Comparison of ENCODE assay signal across 8 cellular contexts in genomic region chr10:59808896-59809643, GRCh38. TPM values are rescaled to one million over a fixed set of nuclear protein-coding genes. Genes with fewer than 3 reads are reported as not detected.
DNase-seq lines count a peak whose midpoint lies in the region; ATAC-seq, FAIRE-seq and TF ChIP-seq lines count a peak whose summit lies in the region.

No MANE protein-coding gene starts in this region.

- no peaks in the 10 kb centered on the region for H3K9me2 ChIP-seq in MM.1S (replicated peaks; ENCODE audit: insufficient read depth, low read length)

- CTCF ChIA-PET in GM12878 (lab: Yijun Ruan, JAX): interaction anchor here (0.6 to 2.4 kb wide), 18 partner anchors 7 to 857 kb away, joined by 3 to 9 read pairs (median 4); partner anchors contain the start of gene CCDC6

- in situ Hi-C loops in GM12878 (cut with MboI): loop anchor here (5.0 kb wide), 1 partner anchor 182 kb away; no protein-coding TSS in a partner anchor

- TF ChIP-seq POLR2A in GM12878 (IDR thresholded peaks at IDR 0.05; ENCODE audit: low read depth, low read length): no peak

- H4K20me1 ChIP-seq in MM.1S (ENCODE audit: insufficient read depth, low read length) (no peaks in the 10 kb centered on the region), GM12878 (ENCODE audit: control insufficient read depth, insufficient read depth) (no peaks in the 10 kb centered on the region), keratinocyte (ENCODE audit: control insufficient read depth, extremely low read depth, insufficient read depth, low read length) (no peaks in the 10 kb centered on the region)

- H3K9me3 Mint-ChIP-seq in HFFc6: no peaks in the 10 kb centered on the region
- H3K9me3 Mint-ChIP-seq in T-helper 2 cell treated with Interferon-gamma antibody and Interleukin-4, amounts not matched to agents 5 μg/mL and 100 μg/mL, for 36 hours: no peaks in the 10 kb centered on the region

- no peaks in the 10 kb centered on the region for H3F3A ChIP-seq in MM.1S (ENCODE audit: insufficient read depth, low read length)

- ATAC-seq in GM12878: peak; percentile 96

- WGBS in GM12878 (ENCODE audit: insufficient coverage, insufficient replicate concordance, low lambda C conversion rate, missing lambda C conversion rate): 73% methylated on average over 5 of the region's 5 CpGs

- no peaks in the 10 kb centered on the region for H3K27me3 ChIP-seq in MM.1S (replicated peaks; ENCODE audit: insufficient read depth, low read length)
- no peaks in the 10 kb centered on the region for H3K27me3 ChIP-seq in GM12878 (replicated peaks in 1 of 2; ENCODE audit: control insufficient read depth in 2 of 2, insufficient read depth in 2 of 2, low read length in 1 of 2)
- no peaks in the 10 kb centered on the region for H3K27me3 ChIP-seq in keratinocyte (ENCODE audit: control insufficient read depth, extremely low read depth, insufficient read depth, low read length)

- POLR2A ChIA-PET in GM12878 (lab: Charles Lee): interaction anchor here (0.9 kb wide), 1 partner anchor 97 kb away, joined by 3 read pairs; the partner anchor contains the start of gene CCDC6

- H3K36me3 ChIP-seq in MM.1S (replicated peaks; ENCODE audit: insufficient read depth, low read length) (no peaks in the 10 kb centered on the region), GM12878 (ENCODE audit: control insufficient read depth in 2 of 2, insufficient read depth in 2 of 2, low read length in 1 of 2) (peaks cover 25 to 27% of the 10 kb centered on the region in 2 experiments), keratinocyte (ENCODE audit: control insufficient read depth in 2 of 2, extremely low read depth in 1 of 2, insufficient read depth in 2 of 2, low read length in 2 of 2) (peaks cover 27 to 38% of the 10 kb centered on the region in 2 experiments)

- FAIRE-seq in GM12878 (lab: Jason Lieb, UNC) (peak; percentile 98), keratinocyte (lab: Jason Lieb, UNC) (peak; percentile 78)

- H3K4me1 ChIP-seq in MM.1S (ENCODE audit: low read length) (0 out of 2 replicates have a peak, but pooled peaks cover 3% of the 10 kb centered on the region), GM12878 (ENCODE audit: control insufficient read depth, insufficient read depth, low read length) (no peaks in the 10 kb centered on the region), keratinocyte (ENCODE audit: control insufficient read depth, extremely low read depth, insufficient read depth, low read length) (no peaks in the 10 kb centered on the region)

- no peak overlapping the region for H3K4me3 ChIP-seq in MM.1S (ENCODE audit: low read length)
- H3K4me3 ChIP-seq in GM12878: no peak overlapping the region
- H3K4me3 ChIP-seq in keratinocyte (ENCODE audit: control insufficient read depth in 2 of 3, extremely low read depth in 1 of 3, insufficient read depth in 2 of 3, low read depth in 1 of 3, low read length in 3 of 3): no peak overlapping the region

- H3K79me2 ChIP-seq in MM.1S (ENCODE audit: low read length): no peaks in the 10 kb centered on the region
- H3K79me2 ChIP-seq in GM12878 (ENCODE audit: control insufficient read depth, insufficient read depth, low read length): no peaks in the 10 kb centered on the region
- H3K79me2 ChIP-seq in keratinocyte (ENCODE audit: control insufficient read depth, insufficient read depth, low read length): no peaks in the 10 kb centered on the region

- RAD21 ChIA-PET in GM12878 (lab: Charles Lee; ENCODE audit: unreplicated experiment): interaction anchor here (1.0 to 1.6 kb wide), 2 partner anchors 26 to 183 kb away, joined by 3 to 6 read pairs; no protein-coding TSS in a partner anchor

- H2AFZ ChIP-seq in MM.1S (ENCODE audit: low read length): no peak overlapping the region
- H2AFZ ChIP-seq in GM12878 (ENCODE audit: control insufficient read depth, low read depth, low read length): no peak overlapping the region
- no peak overlapping the region for H2AFZ ChIP-seq in keratinocyte (ENCODE audit: control insufficient read depth, low read length)

- peak; percentile 81 for TF ChIP-seq RAD21 in GM12878 (IDR thresholded peaks at IDR 0.05; ENCODE audit: insufficient read depth, low read depth, low read length)

- peaks cover 5% of the 10 kb centered on the region for H3K4me1 Mint-ChIP-seq in HFFc6 (ENCODE audit: low read depth)
- H3K4me1 Mint-ChIP-seq in T-helper 2 cell treated with Interferon-gamma antibody and Interleukin-4, amounts not matched to agents 5 μg/mL and 100 μg/mL, for 36 hours (ENCODE audit: low read depth): no peaks in the 10 kb centered on the region

- TF ChIP-seq CTCF in HFFc6 (IDR thresholded peaks at IDR 0.05) (peak; percentile 79), MM.1S (IDR thresholded peaks at IDR 0.05; ENCODE audit: low read length) (peak; percentile 85), GM12878 (IDR thresholded peaks at IDR 0.05 in 2 of 3, conservative IDR thresholded peaks at IDR 0.05 in 1 of 3; ENCODE audit: control insufficient read depth in 2 of 3, extremely low read depth in 1 of 3, insufficient read depth in 1 of 3, low read depth in 3 of 3, low read length in 3 of 3) (peak; percentile 72 to 81 (median 78)), keratinocyte (optimal IDR thresholded peaks at IDR 0.05 in 1 of 3, IDR thresholded peaks at IDR 0.05 in 1 of 3, conservative IDR thresholded peaks at IDR 0.05 in 1 of 3; ENCODE audit: extremely low read depth in 1 of 3, insufficient read depth in 2 of 3, low read length in 3 of 3) (peak; percentile 85 to 98 (median 88))

- H3K9ac ChIP-seq in MM.1S (ENCODE audit: low read length): no peak overlapping the region
- no peak overlapping the region for H3K9ac ChIP-seq in GM12878 (ENCODE audit: control insufficient read depth, insufficient read depth, low read length)
- H3K9ac ChIP-seq in keratinocyte (ENCODE audit: control insufficient read depth, extremely low read depth, insufficient read depth, low read length): no peak overlapping the region

- H3K36me3 Mint-ChIP-seq in HFFc6 (ENCODE audit: low read depth): peaks cover 14% of the 10 kb centered on the region; the same call in 1 of the 2 replicates
- peaks cover 39% of the 10 kb centered on the region for H3K36me3 Mint-ChIP-seq in T-helper 2 cell treated with Interferon-gamma antibody and Interleukin-4, amounts not matched to agents 5 μg/mL and 100 μg/mL, for 36 hours (ENCODE audit: low read depth)

- dilution Hi-C loops in keratinocyte (cut with MboI; ENCODE audit: extremely low pct_ligation_motif_present, low sequenced_read_pairs): no loop called here

- BruUV-seq in GM12878 (replicated peaks; lab: Mats Ljungman, UMichigan): no TSS peak

- no peak overlapping the region for H3K4me2 ChIP-seq in MM.1S (ENCODE audit: low read depth, low read length)
- no peak overlapping the region for H3K4me2 ChIP-seq in GM12878 (ENCODE audit: control insufficient read depth, insufficient read depth)
- no peak overlapping the region for H3K4me2 ChIP-seq in keratinocyte (ENCODE audit: control insufficient read depth, extremely low read depth, insufficient read depth, low read depth, low read length)

- H3K27ac Mint-ChIP-seq in HFFc6: no peak overlapping the region
- no peak overlapping the region for H3K27ac Mint-ChIP-seq in T-helper 2 cell treated with Interferon-gamma antibody and Interleukin-4, amounts not matched to agents 5 μg/mL and 100 μg/mL, for 36 hours

- no peak for TF ChIP-seq EP300 in GM12878 (IDR thresholded peaks at IDR 0.05; ENCODE audit: borderline replicate concordance in 1 of 2, control insufficient read depth in 1 of 2, low read depth in 2 of 2, low read length in 2 of 2)

- H3K27ac ChIP-seq in MM.1S (ENCODE audit: low read length): no peak overlapping the region
- H3K27ac ChIP-seq in GM12878 (ENCODE audit: control insufficient read depth, insufficient read depth): no peak overlapping the region
- H3K27ac ChIP-seq in keratinocyte (ENCODE audit: control insufficient read depth, insufficient read depth, low read length): no peak overlapping the region

- no peaks in the 10 kb centered on the region for H3K9me1 ChIP-seq in keratinocyte (ENCODE audit: control insufficient read depth, extremely low read depth, insufficient read depth, low read length)

- H3K9me3 ChIP-seq in MM.1S (replicated peaks; ENCODE audit: insufficient read depth, low read length) (no peaks in the 10 kb centered on the region), GM12878 (replicated peaks; ENCODE audit: control insufficient read depth, insufficient read depth, low read length) (no peaks in the 10 kb centered on the region), keratinocyte (ENCODE audit: control insufficient read depth, low read depth, low read length) (no peaks in the 10 kb centered on the region)

- no peaks in the 10 kb centered on the region; the same call in 1 of the 2 replicates for H3K27me3 Mint-ChIP-seq in HFFc6 (ENCODE audit: insufficient read depth)
- no peaks in the 10 kb centered on the region for H3K27me3 Mint-ChIP-seq in T-helper 2 cell treated with Interferon-gamma antibody and Interleukin-4, amounts not matched to agents 5 μg/mL and 100 μg/mL, for 36 hours (ENCODE audit: low read depth)

- no peak overlapping the region for H3K4me3 Mint-ChIP-seq in HFFc6
- no peak overlapping the region for H3K4me3 Mint-ChIP-seq in T-helper 2 cell treated with Interferon-gamma antibody and Interleukin-4, amounts not matched to agents 5 μg/mL and 100 μg/mL, for 36 hours

- intact Hi-C loops in GM12878 (cut with micrococcal nuclease; ENCODE audit: unreplicated experiment): loop anchor here (1.0 to 10.0 kb wide), 2 partner anchors 183 to 1024 kb away; no protein-coding TSS in a partner anchor

- DNase-seq in NCI-H2107 treated with DMSO at 0.1 percent for 48 hours (lab: John Stamatoyannopoulos, UW; ENCODE audit: unreplicated experiment) (peak; percentile 8), NCI-H2107 (lab: John Stamatoyannopoulos, UW) (no peak), HFFc6 (peak; percentile 57), MM.1S (peak; percentile 73), GM12878 (ENCODE audit: low read depth, low spot score) (peak; percentile 28), keratinocyte (ENCODE audit: low read depth, low spot score) (no peak)
- DNase-seq in T-helper 2 cell treated with Interferon-gamma antibody and Interleukin-4, amounts not matched to agents 5 μg/mL and 100 μg/mL, for 36 hours (ENCODE audit: low spot score): peak; percentile 59
- peak; percentile 64 to 70 for DNase-seq in stimulated activated CD4-positive, alpha-beta T cell treated with anti-CD3 and anti-CD28 coated beads, Interleukin-2, amount 100 ng/mL, for 48 hours

- SMC1A ChIA-PET in GM12878 (lab: Charles Lee; ENCODE audit: uncharacterized antibody, unreplicated experiment): interaction anchor here (0.5 to 1.1 kb wide), 4 partner anchors 9 to 1569 kb away, joined by 3 to 4 read pairs (median 3); no protein-coding TSS in a partner anchor

RNA-seq across cellular contexts. Expression of gene MRLN, which starts 55.8 kb away (rescaled TPM):
- not detected for total RNA-seq in HFFc6 (2021; fragmentation: NEBNext Ultra II Directional; extraction: Animal tissue kit (Norgen Biotek cat#: 25700))
- not detected in 2 replicates for total RNA-seq in GM12878 (2013; cell fraction: nucleolus; rRNA removed)
- total RNA-seq in GM12878 (2014; rRNA removed) (not detected in 2 replicates), GM12878 (2014; rRNA removed; fragmentation: Illumina TruSeq; extraction: Trizol) (not detected in 2 replicates), GM12878 (2021) (not detected in 2 replicates)
- polyA plus RNA-seq in GM12878 (2011; ENCODE audit: low read depth): not detected
- polyA plus RNA-seq in GM12878 (2011; rRNA removed) (not detected in 2 replicates), GM12878 (2014; fragmentation: Illumina TruSeq; extraction: Trizol) (not detected in 2 replicates), GM12878 (2014; fragmentation: Nextera tagmentation; extraction: Ambion mirVana) (under 1 TPM in 1 of 2 experiments, not detected in 1; 0.19 TPM), GM12878 (2014; rRNA removed) (not detected in 2 replicates), GM12878 (2016; fragmentation: Nextera tagmentation; extraction: Ambion mirVana) (not detected), keratinocyte (not detected in 3 replicates)
- not detected in 2 replicates for polyA plus RNA-seq in GM12878 (2011; cell fraction: cytosol; rRNA removed)
- polyA plus RNA-seq in GM12878 (2011; cell fraction: nucleus; rRNA removed): not detected in 2 replicates
- polyA plus RNA-seq in GM12878 (2012): not detected in 2 replicates
- not detected in 2 replicates for polyA minus RNA-seq in GM12878 (2011; rRNA and poly(A)+ RNA removed)
- not detected in 2 replicates for polyA minus RNA-seq in GM12878 (2011; cell fraction: cytosol; rRNA and poly(A)+ RNA removed)
- polyA minus RNA-seq in GM12878 (2011; cell fraction: nucleus; rRNA and poly(A)+ RNA removed): not detected in 2 replicates
- not detected for polyA plus RNA-seq in keratinocyte (2011; ENCODE audit: low read depth)
- not detected in 2 replicates for polyA plus RNA-seq in keratinocyte (2011; cell fraction: cytosol; rRNA removed)
- not detected in 2 replicates for polyA plus RNA-seq in keratinocyte (2011; cell fraction: nucleus; rRNA removed)
- polyA plus RNA-seq in keratinocyte (2012; ENCODE audit: low replicate concordance): not detected in 2 replicates
- polyA minus RNA-seq in keratinocyte: 0.48 TPM in 1 of 3 replicates, not detected in the others
- polyA minus RNA-seq in keratinocyte (2011; cell fraction: cytosol; rRNA and poly(A)+ RNA removed): not detected
- polyA minus RNA-seq in keratinocyte (2011; cell fraction: nucleus; rRNA and poly(A)+ RNA removed): 1.9 TPM in 1 of 2 replicates, not detected in the other

Comparison
In these comparisons a context has a peak if more than half of its experiments do, and no peak if none do; other contexts are left out.
1. DNase-seq: peak in NCI-H2107 treated with DMSO at 0.1 percent for 48 hours (single experiment), HFFc6 (single experiment), MM.1S (single experiment), T-helper 2 cell treated with Interferon-gamma antibody and Interleukin-4, amounts not matched to agents 5 μg/mL and 100 μg/mL, for 36 hours (single experiment), GM12878 (single experiment) and stimulated activated CD4-positive, alpha-beta T cell treated with anti-CD3 and anti-CD28 coated beads, Interleukin-2, amount 100 ng/mL, for 48 hours (2 of 2); none in NCI-H2107 (single experiment) and keratinocyte (single experiment).
2. Peak in every context shown above with its lines, with median percentiles within 50 percentile points of each other: CTCF ChIP-seq.